Comparison of ENCODE assay signal across 9 cellular contexts in genomic region chr20:17960927-17961599, GRCh38. TPM values are rescaled to one million over a fixed set of nuclear protein-coding genes. Genes with fewer than 3 reads are reported as not detected.
DNase-seq lines count a peak whose midpoint lies in the region; ATAC-seq and TF ChIP-seq lines count a peak whose summit lies in the region.
"Had no signal": no experiment of that assay in that cellular context is flagged by ENCODE, and none has a peak within 500 bp of the region (broad histone marks: within the 10 kb centered on the region; RNA-seq: fewer than 3 reads in every experiment).

No MANE protein-coding gene starts in this region.

- H3K4me1 Mint-ChIP-seq in endodermal cell, result peaks cover 65% of the 10 kb centered on the region

- 92 to 94% methylated on average over 6 of the region's 6 CpGs for WGBS in endodermal cell (ENCODE audit: insufficient coverage in 1 of 2, insufficient read length in 1 of 2), 2 experiments
- no CpG with 5 or more reads among the region's 6 CpGs for WGBS in trophoblast cell (ENCODE audit: extremely low coverage, insufficient coverage, insufficient read length)

- H3K27ac ChIP-seq in endodermal cell (ENCODE audit: low read depth, low read length) (no peak overlapping the region), trophoblast cell (ENCODE audit: low read depth, low read length) (no peak overlapping the region)

- H4K12ac ChIP-seq in trophoblast cell (ENCODE audit: low read depth, low read length), result no peak overlapping the region

- H3K79me1 ChIP-seq in trophoblast cell (ENCODE audit: low read length), result peaks cover 3% of the 10 kb centered on the region

- peaks cover 38% of the 10 kb centered on the region for H3K4me1 ChIP-seq in endodermal cell (ENCODE audit: control insufficient read depth, insufficient read depth, low read length)
- H3K4me1 ChIP-seq in trophoblast cell (ENCODE audit: control insufficient read depth in 1 of 2, insufficient read depth in 2 of 2, low read length in 2 of 2), result peaks cover 6 to 7% of the 10 kb centered on the region in 2 experiments

- no peak overlapping the region for H3K23ac ChIP-seq in trophoblast cell (ENCODE audit: low read length)

- peak overlapping the region; percentile 83 for H3K27ac Mint-ChIP-seq in endodermal cell

- no peak overlapping the region for H3K4me2 ChIP-seq in trophoblast cell (ENCODE audit: low read length)

- H3K9me3 Mint-ChIP-seq in endodermal cell, result no peaks in the 10 kb centered on the region

- no peak overlapping the region for H2BK5ac ChIP-seq in trophoblast cell (ENCODE audit: low read depth, low read length, poor library complexity)

- no peak overlapping the region for H3K18ac ChIP-seq in trophoblast cell (ENCODE audit: low read length)

- H3K4me3 Mint-ChIP-seq in endodermal cell, result peak overlapping the region; percentile 31

- H3K36me3 ChIP-seq in MG63 (peaks cover 39% of the 10 kb centered on the region), endodermal cell (ENCODE audit: control insufficient read depth, insufficient read depth, low read length) (peaks cover 62% of the 10 kb centered on the region), trophoblast cell (ENCODE audit: control insufficient read depth in 1 of 2, insufficient read depth in 2 of 2, low read length in 2 of 2) (peaks cover 4 to 14% of the 10 kb centered on the region in 2 experiments)

- H3K9me3 ChIP-seq in MG63 (no peaks in the 10 kb centered on the region), endodermal cell (ENCODE audit: control insufficient read depth, low read length) (no peaks in the 10 kb centered on the region), trophoblast cell (ENCODE audit: insufficient read depth, low read depth, low read length) (no peaks in the 10 kb centered on the region)

- no peak overlapping the region for H2BK120ac ChIP-seq in trophoblast cell (ENCODE audit: insufficient read depth, low read length, poor library complexity)

- no peak for DNase-seq in GM12864 (ENCODE audit: low read depth)
- DNase-seq in MG63, result peak; percentile 47
- no peak for DNase-seq in endodermal cell
- peak in 1 of 2 donors; percentile 19 for DNase-seq in trophoblast cell
- no peak for DNase-seq in cerebellum (ENCODE audit: low spot score)
- no peak for DNase-seq in stimulated activated CD4-positive, alpha-beta T cell treated with anti-CD3 and anti-CD28 coated beads, Interleukin-15, amount 100 ng/mL, for 24 hours
- DNase-seq in COR-L47 (lab: John Stamatoyannopoulos, UW), result no peak
- DNase-seq: activated CD4-positive, CD25-positive, alpha-beta regulatory T cell had no signal

- no peak for ATAC-seq in HG02763 (IDR thresholded peaks at IDR 0.05; ENCODE audit: unreplicated experiment)

- peaks cover 54% of the 10 kb centered on the region for H3K36me3 Mint-ChIP-seq in endodermal cell (ENCODE audit: low read depth)

- H3K14ac ChIP-seq in trophoblast cell (ENCODE audit: low read length), result no peak overlapping the region

- H3K27me3 Mint-ChIP-seq in endodermal cell (ENCODE audit: insufficient read depth), result no peaks in the 10 kb centered on the region

- H4K91ac ChIP-seq in trophoblast cell (ENCODE audit: low read depth, low read length), result no peak overlapping the region

- H4K8ac ChIP-seq in trophoblast cell (ENCODE audit: low read depth, low read length), result no peak overlapping the region

- H3K4me3 ChIP-seq in GM12864 (ENCODE audit: low read depth, low read length), result peak overlapping the region; percentile 1
- H3K4me3 ChIP-seq in MG63, result no peak overlapping the region
- peak overlapping the region; percentile 59 for H3K4me3 ChIP-seq in endodermal cell (ENCODE audit: low read length)
- H3K4me3 ChIP-seq in trophoblast cell (ENCODE audit: low read depth, low read length), result no peak overlapping the region

- H2AK5ac ChIP-seq in trophoblast cell (ENCODE audit: low read length), result no peak overlapping the region

- peaks cover 41% of the 10 kb centered on the region for H3K79me2 ChIP-seq in trophoblast cell (ENCODE audit: control insufficient read depth, insufficient read depth, low read length, poor library complexity)

- H3K9ac ChIP-seq in endodermal cell (ENCODE audit: extremely low read depth, low read length, poor library complexity, severe bottlenecking) (no peak overlapping the region), trophoblast cell (ENCODE audit: low read length) (no peak overlapping the region)

- no peak for TF ChIP-seq CTCF in GM12864 (IDR thresholded peaks at IDR 0.05; ENCODE audit: low read depth, low read length, missing control alignments)
- no peak for TF ChIP-seq CTCF in endodermal cell (conservative IDR thresholded peaks at IDR 0.05)

- H2AFZ ChIP-seq in trophoblast cell (ENCODE audit: insufficient read depth, low read length, poor library complexity), result no peak overlapping the region

- H2BK12ac ChIP-seq in trophoblast cell (ENCODE audit: low read length), result no peak overlapping the region

- peak overlapping the region; percentile 77 for H3K4ac ChIP-seq in trophoblast cell (ENCODE audit: low read depth, low read length)

- H3K27me3 ChIP-seq in MG63, result no peaks in the 10 kb centered on the region
- no peaks in the 10 kb centered on the region for H3K27me3 ChIP-seq in endodermal cell (ENCODE audit: control insufficient read depth, insufficient read depth, low read length, poor library complexity, severe bottlenecking)
- H3K27me3 ChIP-seq in trophoblast cell (ENCODE audit: insufficient read depth, low read length), result no peaks in the 10 kb centered on the region

RNA-seq across cellular contexts. Expression of gene SNX5, which starts 7.5 kb away (rescaled TPM):
- total RNA-seq in MG63 (2014; rRNA removed; shearing (Covaris generic); ENCODE audit: low replicate concordance), result 78.5 and 99.6 TPM in 2 replicates
- 100 to 1,000 TPM; 170 to 171 TPM for total RNA-seq in endodermal cell
- 124 TPM for polyA plus RNA-seq in endodermal cell (2013, experiment 1 of 2)
- polyA plus RNA-seq in endodermal cell (2013, experiment 2 of 2), result 121 TPM
- 333 and 360 TPM in 2 replicates for polyA plus RNA-seq in trophoblast cell (2013)
- 79.8 TPM for total RNA-seq in cerebellum

RNA-seq across cellular contexts. Expression of gene MGME1, which starts 7.8 kb away (rescaled TPM):
- 20.6 and 23.5 TPM in 2 replicates for total RNA-seq in MG63 (2014; rRNA removed; shearing (Covaris generic); ENCODE audit: low replicate concordance)
- total RNA-seq in endodermal cell (10 to 100 TPM; 31.2 to 36.7 TPM), cerebellum (11.3 TPM)
- 36.9 TPM for polyA plus RNA-seq in endodermal cell (2013, experiment 1 of 2)
- polyA plus RNA-seq in endodermal cell (2013, experiment 2 of 2), result 32.9 TPM
- polyA plus RNA-seq in trophoblast cell (2013), result 20.7 and 21.8 TPM in 2 replicates

Comparison
In these comparisons a context has a peak if more than half of its experiments do, and no peak if none do; other contexts are left out.
1. H3K4me3 ChIP-seq: peak in GM12864 (single experiment) and endodermal cell (single experiment); none in MG63 (single experiment) and trophoblast cell (single experiment).